1 cellular context compared by ENCODE assay signal in the genomic region with DNA sequence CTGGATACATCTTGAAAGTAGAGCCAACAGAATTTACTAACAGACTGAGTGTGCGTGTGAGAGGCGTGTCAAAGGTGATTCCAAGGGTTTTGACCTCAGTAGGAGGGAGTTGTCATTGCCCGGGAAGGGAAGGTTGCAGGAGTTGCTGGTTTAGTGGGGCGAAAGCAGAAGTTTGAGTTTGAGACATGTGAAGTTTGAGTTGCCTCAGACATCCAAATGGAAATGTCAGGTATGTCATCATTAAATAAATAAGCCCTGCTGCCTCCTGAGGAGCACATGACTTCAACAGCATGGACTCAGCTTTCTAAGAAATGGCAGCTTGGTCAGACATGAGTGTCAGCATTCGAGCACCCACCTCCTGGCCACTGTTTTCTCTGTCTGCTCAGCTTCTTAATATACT.
TF ChIP-seq lines count a peak whose summit lies in the region.

No MANE protein-coding gene starts in this region.

TF ChIP-seq in HepG2, 621 proteins besides CTCF, POLR2A, EP300 and RAD21 (continued from another document):
- TF ChIP-seq, protein P1, sequence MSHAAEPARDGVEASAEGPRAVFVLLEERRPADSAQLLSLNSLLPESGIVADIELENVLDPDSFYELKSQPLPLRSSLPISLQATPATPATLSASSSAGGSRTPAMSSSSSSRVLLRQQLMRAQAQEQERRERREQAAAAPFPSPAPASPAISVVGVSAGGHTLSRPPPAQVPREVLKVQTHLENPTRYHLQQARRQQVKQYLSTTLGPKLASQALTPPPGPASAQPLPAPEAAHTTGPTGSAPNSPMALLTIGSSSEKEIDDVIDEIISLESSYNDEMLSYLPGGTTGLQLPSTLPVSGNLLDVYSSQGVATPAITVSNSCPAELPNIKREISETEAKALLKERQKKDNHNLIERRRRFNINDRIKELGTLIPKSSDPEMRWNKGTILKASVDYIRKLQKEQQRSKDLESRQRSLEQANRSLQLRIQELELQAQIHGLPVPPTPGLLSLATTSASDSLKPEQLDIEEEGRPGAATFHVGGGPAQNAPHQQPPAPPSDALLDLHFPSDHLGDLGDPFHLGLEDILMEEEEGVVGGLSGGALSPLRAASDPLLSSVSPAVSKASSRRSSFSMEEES (CRISPR knock-in tag; IDR thresholded peaks at IDR 0.05): no peak
- no peak for TF ChIP-seq FOXA1 (IDR thresholded peaks at IDR 0.05)
- no peak for TF ChIP-seq FOXA1 (CRISPR knock-in tag; IDR thresholded peaks at IDR 0.05)
- TF ChIP-seq ZZZ3 (CRISPR knock-in tag; IDR thresholded peaks at IDR 0.05; ENCODE audit: borderline replicate concordance): no peak
- peak; percentile 70 for TF ChIP-seq BCL6 (CRISPR knock-in tag; IDR thresholded peaks at IDR 0.05)
- TF ChIP-seq ATAD3A (CRISPR knock-in tag; IDR thresholded peaks at IDR 0.05): no peak
- TF ChIP-seq ZNF234 (CRISPR knock-in tag; conservative IDR thresholded peaks at IDR 0.05): no peak
- TF ChIP-seq, protein P2, sequence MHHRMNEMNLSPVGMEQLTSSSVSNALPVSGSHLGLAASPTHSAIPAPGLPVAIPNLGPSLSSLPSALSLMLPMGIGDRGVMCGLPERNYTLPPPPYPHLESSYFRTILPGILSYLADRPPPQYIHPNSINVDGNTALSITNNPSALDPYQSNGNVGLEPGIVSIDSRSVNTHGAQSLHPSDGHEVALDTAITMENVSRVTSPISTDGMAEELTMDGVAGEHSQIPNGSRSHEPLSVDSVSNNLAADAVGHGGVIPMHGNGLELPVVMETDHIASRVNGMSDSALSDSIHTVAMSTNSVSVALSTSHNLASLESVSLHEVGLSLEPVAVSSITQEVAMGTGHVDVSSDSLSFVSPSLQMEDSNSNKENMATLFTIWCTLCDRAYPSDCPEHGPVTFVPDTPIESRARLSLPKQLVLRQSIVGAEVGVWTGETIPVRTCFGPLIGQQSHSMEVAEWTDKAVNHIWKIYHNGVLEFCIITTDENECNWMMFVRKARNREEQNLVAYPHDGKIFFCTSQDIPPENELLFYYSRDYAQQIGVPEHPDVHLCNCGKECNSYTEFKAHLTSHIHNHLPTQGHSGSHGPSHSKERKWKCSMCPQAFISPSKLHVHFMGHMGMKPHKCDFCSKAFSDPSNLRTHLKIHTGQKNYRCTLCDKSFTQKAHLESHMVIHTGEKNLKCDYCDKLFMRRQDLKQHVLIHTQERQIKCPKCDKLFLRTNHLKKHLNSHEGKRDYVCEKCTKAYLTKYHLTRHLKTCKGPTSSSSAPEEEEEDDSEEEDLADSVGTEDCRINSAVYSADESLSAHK (CRISPR knock-in tag; IDR thresholded peaks at IDR 0.05; ENCODE audit: borderline replicate concordance): no peak
- TF ChIP-seq, protein P3, sequence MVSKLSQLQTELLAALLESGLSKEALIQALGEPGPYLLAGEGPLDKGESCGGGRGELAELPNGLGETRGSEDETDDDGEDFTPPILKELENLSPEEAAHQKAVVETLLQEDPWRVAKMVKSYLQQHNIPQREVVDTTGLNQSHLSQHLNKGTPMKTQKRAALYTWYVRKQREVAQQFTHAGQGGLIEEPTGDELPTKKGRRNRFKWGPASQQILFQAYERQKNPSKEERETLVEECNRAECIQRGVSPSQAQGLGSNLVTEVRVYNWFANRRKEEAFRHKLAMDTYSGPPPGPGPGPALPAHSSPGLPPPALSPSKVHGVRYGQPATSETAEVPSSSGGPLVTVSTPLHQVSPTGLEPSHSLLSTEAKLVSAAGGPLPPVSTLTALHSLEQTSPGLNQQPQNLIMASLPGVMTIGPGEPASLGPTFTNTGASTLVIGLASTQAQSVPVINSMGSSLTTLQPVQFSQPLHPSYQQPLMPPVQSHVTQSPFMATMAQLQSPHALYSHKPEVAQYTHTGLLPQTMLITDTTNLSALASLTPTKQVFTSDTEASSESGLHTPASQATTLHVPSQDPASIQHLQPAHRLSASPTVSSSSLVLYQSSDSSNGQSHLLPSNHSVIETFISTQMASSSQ (IDR thresholded peaks at IDR 0.05; ENCODE audit: low read depth): no peak
- TF ChIP-seq, protein P3 (CRISPR knock-in tag; IDR thresholded peaks at IDR 0.05; ENCODE audit: borderline replicate concordance): no peak
- TF ChIP-seq ATF7 (IDR thresholded peaks at IDR 0.05): 0 out of 2 replicates have a peak, but pooled peaks have one; percentile 8
- no peak for TF ChIP-seq ATF7 (CRISPR knock-in tag; IDR thresholded peaks at IDR 0.05)
- no peak for TF ChIP-seq TEAD2 (CRISPR knock-in tag; IDR thresholded peaks at IDR 0.05)
- TF ChIP-seq CBX2 (IDR thresholded peaks at IDR 0.05; ENCODE audit: low read depth, low read length): no peak
- no peak for TF ChIP-seq CBX2 (CRISPR knock-in tag; IDR thresholded peaks at IDR 0.05; ENCODE audit: low read depth)
- no peak for TF ChIP-seq ZNF747 (CRISPR knock-in tag; IDR thresholded peaks at IDR 0.05; ENCODE audit: borderline replicate concordance)
- TF ChIP-seq ZSCAN20 (CRISPR knock-in tag; IDR thresholded peaks at IDR 0.05; ENCODE audit: borderline replicate concordance): no peak
- TF ChIP-seq ZNF329 (CRISPR knock-in tag; IDR thresholded peaks at IDR 0.05; ENCODE audit: low read depth): no peak
- TF ChIP-seq CEBPB (IDR thresholded peaks at IDR 0.05; ENCODE audit: borderline replicate concordance, low read depth, low read length): 0 out of 2 replicates have a peak, but pooled peaks have one; percentile 5
- TF ChIP-seq CCDC6 (CRISPR knock-in tag; IDR thresholded peaks at IDR 0.05): no peak
- no peak for TF ChIP-seq NCOA1 (CRISPR knock-in tag; IDR thresholded peaks at IDR 0.05)
- TF ChIP-seq ZNF792 (CRISPR knock-in tag; IDR thresholded peaks at IDR 0.05): no peak
- TF ChIP-seq ZFAT (CRISPR knock-in tag; conservative IDR thresholded peaks at IDR 0.05): no peak
- TF ChIP-seq KLF15 (CRISPR knock-in tag; IDR thresholded peaks at IDR 0.05; ENCODE audit: borderline replicate concordance): no peak
- TF ChIP-seq ZNF207 (IDR thresholded peaks at IDR 0.05; ENCODE audit: borderline replicate concordance): no peak
- TF ChIP-seq RNF2 (conservative IDR thresholded peaks at IDR 0.05; ENCODE audit: low read depth): no peak
- TF ChIP-seq, protein P4, sequence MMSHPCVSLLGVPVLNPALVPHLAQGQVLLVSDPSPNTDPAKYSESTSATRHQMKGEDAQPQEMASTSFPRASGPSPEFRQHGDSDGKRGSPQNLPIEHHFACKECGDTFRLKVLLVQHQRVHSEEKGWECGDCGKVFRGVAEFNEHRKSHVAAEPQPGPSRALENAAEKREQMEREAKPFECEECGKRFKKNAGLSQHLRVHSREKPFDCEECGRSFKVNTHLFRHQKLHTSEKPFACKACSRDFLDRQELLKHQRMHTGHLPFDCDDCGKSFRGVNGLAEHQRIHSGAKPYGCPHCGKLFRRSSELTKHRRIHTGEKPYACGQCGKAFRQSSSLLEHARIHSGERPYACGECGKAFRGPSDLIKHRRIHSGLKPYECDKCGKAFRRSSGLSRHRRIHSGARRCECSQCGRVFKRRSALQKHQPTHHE (CRISPR knock-in tag; IDR thresholded peaks at IDR 0.05; ENCODE audit: borderline replicate concordance): no peak
